In genomic region chr4:38128478-38129451, GRCh38 we compare ENCODE assay signal across 8 cellular contexts.
A peak's percentile ranks its signal among the peaks of the same experiment; 100 is the strongest.
DNase-seq lines count a peak whose midpoint lies in the region; ATAC-seq, FAIRE-seq and TF ChIP-seq lines count a peak whose summit lies in the region.

No MANE protein-coding gene starts in this region.

- TF ChIP-seq RAD21 in HepG2 (CRISPR knock-in tag; IDR thresholded peaks at IDR 0.05): no peak

- no peaks in the 10 kb centered on the region for H3K79me2 ChIP-seq in HepG2 (ENCODE audit: insufficient read depth, low read length)

- peak overlapping the region; percentile 11; the same call in 1 of the 2 replicates for H3K4me2 ChIP-seq in HepG2 (ENCODE audit: low read depth, low read length)

- H3K4me1 ChIP-seq in HepG2 (ENCODE audit: insufficient read depth, low read length): peaks cover 86% of the 10 kb centered on the region

- peaks cover 1 to 5% of the 10 kb centered on the region in 2 experiments; a peak in 2 of 5 replicates for H3K36me3 ChIP-seq in HepG2 (replicated peaks in 1 of 2; ENCODE audit: control insufficient read depth in 1 of 2, insufficient read depth in 2 of 2, low read length in 2 of 2)

- TF ChIP-seq EP300 in HepG2 (IDR thresholded peaks at IDR 0.05; ENCODE audit: low read depth in 2 of 2, low read length in 2 of 2): peak in 1 of 2 experiments; percentile 38; a peak in 1 of 4 replicates
- no peak for TF ChIP-seq EP300 in HepG2 (CRISPR knock-in tag; IDR thresholded peaks at IDR 0.05; ENCODE audit: borderline replicate concordance)

- peak; percentile 41 for ATAC-seq in GM21786 (IDR thresholded peaks at IDR 0.05; ENCODE audit: unreplicated experiment)
- ATAC-seq in HepG2: peak; percentile 17

- WGBS in HepG2 (ENCODE audit: low lambda C conversion rate): 70% methylated on average over 7 of the region's 7 CpGs

- no peak for TF ChIP-seq POLR2A in HepG2 (IDR thresholded peaks at IDR 0.05; ENCODE audit: insufficient read depth in 1 of 2, low read depth in 2 of 2, low read length in 2 of 2)

- no peak for FAIRE-seq in HepG2 (lab: Jason Lieb, UNC)

- POLR2A ChIA-PET in HepG2 (lab: Yijun Ruan, JAX): interaction anchor here (0.8 to 2.5 kb wide), 6 partner anchors 12 to 50 kb away, joined by 3 to 11 read pairs (median 4); no protein-coding TSS in a partner anchor

- CTCF ChIA-PET in HepG2 (lab: Yijun Ruan, JAX; ENCODE audit: low intra/inter-chr PET ratio, low total read pairs): no interaction called here

- BruUV-seq in HepG2 (replicated peaks; lab: Mats Ljungman, UMichigan): no TSS peak

- H3K27ac ChIP-seq in HepG2 (ENCODE audit: extremely low read length, insufficient read depth, low read length): peak overlapping the region; percentile 92

- intact Hi-C loops in HepG2 (cut with micrococcal nuclease; ENCODE audit: unreplicated experiment): no loop called here

- H4K20me1 ChIP-seq in HepG2 (ENCODE audit: insufficient read depth, low read length): no peaks in the 10 kb centered on the region

- no peak overlapping the region for H3K4me3 ChIP-seq in HepG2 (replicated peaks in 1 of 3; ENCODE audit: insufficient read depth in 1 of 3, low read depth in 2 of 3, low read length in 3 of 3)

- peak overlapping the region; percentile 61 for H3K9ac ChIP-seq in HepG2 (ENCODE audit: insufficient read depth, low read depth, low read length)

- H3K9me3 ChIP-seq in HepG2 (ENCODE audit: low read length): no peaks in the 10 kb centered on the region

- in situ Hi-C loops in HepG2 (cut with HindIII; ENCODE audit: extremely low pct_ligation_motif_present, low pct_unique_long_range_greater_than_20kb): loop anchor here (5.0 kb wide), 1 partner anchor 34 kb away; no protein-coding TSS in a partner anchor

- no peak overlapping the region for H2AFZ ChIP-seq in HepG2 (ENCODE audit: low read length)

- H3K27me3 ChIP-seq in HepG2 (ENCODE audit: control insufficient read depth in 1 of 2, insufficient read depth in 2 of 2, low read length in 2 of 2): no peaks in the 10 kb centered on the region

- no peak for TF ChIP-seq CTCF in HepG2 (CRISPR knock-in tag; IDR thresholded peaks at IDR 0.05)

- peak; percentile 39 for DNase-seq in GM03348 (ENCODE audit: low spot score)
- peak; percentile 85 for DNase-seq in NCI-H146 (lab: John Stamatoyannopoulos, UW)
- peak; percentile 28 for DNase-seq in activated T-helper 1 cell treated with Interleukin-2 at 50 U/mL for 16 hours (ENCODE audit: low read depth)
- DNase-seq in HepG2 (ENCODE audit: low spot score): peak; percentile 91
- DNase-seq in stimulated activated CD8-positive, alpha-beta memory T cell treated with anti-CD3 and anti-CD28 coated beads, Interleukin-7, amount 100 ng/mL, for 1 hour (ENCODE audit: low read depth in 2 of 2): peak; percentile 26 to 32
- DNase-seq in OCI-M2 (lab: John Stamatoyannopoulos, UW; ENCODE audit: unreplicated experiment): no peak
- DNase-seq in T1000 (lab: John Stamatoyannopoulos, UW): no peak

TF ChIP-seq in HepG2, 621 proteins besides CTCF, POLR2A, EP300 and RAD21 (continues in another document):
- TF ChIP-seq ZNF567 (CRISPR knock-in tag; IDR thresholded peaks at IDR 0.05; ENCODE audit: borderline replicate concordance): no peak
- TF ChIP-seq, protein P1, sequence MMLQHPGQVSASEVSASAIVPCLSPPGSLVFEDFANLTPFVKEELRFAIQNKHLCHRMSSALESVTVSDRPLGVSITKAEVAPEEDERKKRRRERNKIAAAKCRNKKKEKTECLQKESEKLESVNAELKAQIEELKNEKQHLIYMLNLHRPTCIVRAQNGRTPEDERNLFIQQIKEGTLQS (CRISPR knock-in tag; IDR thresholded peaks at IDR 0.05): no peak
- no peak for TF ChIP-seq ZSCAN12 (CRISPR knock-in tag; IDR thresholded peaks at IDR 0.05)
- no peak for TF ChIP-seq SNAI1 (CRISPR knock-in tag; IDR thresholded peaks at IDR 0.05; ENCODE audit: borderline replicate concordance)
- no peak for TF ChIP-seq GATAD1 (CRISPR knock-in tag; IDR thresholded peaks at IDR 0.05)
- TF ChIP-seq ZNF841 (CRISPR knock-in tag; IDR thresholded peaks at IDR 0.05; ENCODE audit: borderline replicate concordance): no peak
- TF ChIP-seq TAF15 (IDR thresholded peaks at IDR 0.05; ENCODE audit: low read depth, low read length, poor library complexity, severe bottlenecking): no peak
- TF ChIP-seq ZNF549 (CRISPR knock-in tag; IDR thresholded peaks at IDR 0.05): no peak
- TF ChIP-seq ZNF772 (CRISPR knock-in tag; IDR thresholded peaks at IDR 0.05): no peak
- no peak for TF ChIP-seq ZNF75D (CRISPR knock-in tag; IDR thresholded peaks at IDR 0.05; ENCODE audit: borderline replicate concordance)
- no peak for TF ChIP-seq TP53 (CRISPR knock-in tag; conservative IDR thresholded peaks at IDR 0.05)
- TF ChIP-seq MNT (IDR thresholded peaks at IDR 0.05): no peak
- no peak for TF ChIP-seq SNAPC5 (CRISPR knock-in tag; IDR thresholded peaks at IDR 0.05; ENCODE audit: borderline replicate concordance)
- no peak for TF ChIP-seq ZNF446 (CRISPR knock-in tag; IDR thresholded peaks at IDR 0.05)
- TF ChIP-seq SIX1 (CRISPR knock-in tag; IDR thresholded peaks at IDR 0.05; ENCODE audit: borderline replicate concordance): no peak
- no peak for TF ChIP-seq SIX4 (CRISPR knock-in tag; IDR thresholded peaks at IDR 0.05)
- no peak for TF ChIP-seq SMAD1 (CRISPR knock-in tag; IDR thresholded peaks at IDR 0.05; ENCODE audit: borderline replicate concordance, low read depth)
- TF ChIP-seq, protein P2, sequence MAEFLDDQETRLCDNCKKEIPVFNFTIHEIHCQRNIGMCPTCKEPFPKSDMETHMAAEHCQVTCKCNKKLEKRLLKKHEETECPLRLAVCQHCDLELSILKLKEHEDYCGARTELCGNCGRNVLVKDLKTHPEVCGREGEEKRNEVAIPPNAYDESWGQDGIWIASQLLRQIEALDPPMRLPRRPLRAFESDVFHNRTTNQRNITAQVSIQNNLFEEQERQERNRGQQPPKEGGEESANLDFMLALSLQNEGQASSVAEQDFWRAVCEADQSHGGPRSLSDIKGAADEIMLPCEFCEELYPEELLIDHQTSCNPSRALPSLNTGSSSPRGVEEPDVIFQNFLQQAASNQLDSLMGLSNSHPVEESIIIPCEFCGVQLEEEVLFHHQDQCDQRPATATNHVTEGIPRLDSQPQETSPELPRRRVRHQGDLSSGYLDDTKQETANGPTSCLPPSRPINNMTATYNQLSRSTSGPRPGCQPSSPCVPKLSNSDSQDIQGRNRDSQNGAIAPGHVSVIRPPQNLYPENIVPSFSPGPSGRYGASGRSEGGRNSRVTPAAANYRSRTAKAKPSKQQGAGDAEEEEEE (CRISPR knock-in tag; IDR thresholded peaks at IDR 0.05; ENCODE audit: borderline replicate concordance): no peak
- no peak for TF ChIP-seq ZBTB42 (CRISPR knock-in tag; IDR thresholded peaks at IDR 0.05)
- TF ChIP-seq PPARG (CRISPR knock-in tag; conservative IDR thresholded peaks at IDR 0.05): peak; percentile 88

Comparison
In these comparisons a context has a peak if more than half of its experiments do, and no peak if none do; other contexts are left out.
1. DNase-seq: peak in GM03348 (single experiment), NCI-H146 (single experiment), activated T-helper 1 cell treated with Interleukin-2 at 50 U/mL for 16 hours (single experiment), HepG2 (single experiment) and stimulated activated CD8-positive, alpha-beta memory T cell treated with anti-CD3 and anti-CD28 coated beads, Interleukin-7, amount 100 ng/mL, for 1 hour (2 of 2); none in OCI-M2 (single experiment) and T1000 (single experiment).